11 cellular contexts compared by ENCODE assay signal in the genomic region with DNA sequence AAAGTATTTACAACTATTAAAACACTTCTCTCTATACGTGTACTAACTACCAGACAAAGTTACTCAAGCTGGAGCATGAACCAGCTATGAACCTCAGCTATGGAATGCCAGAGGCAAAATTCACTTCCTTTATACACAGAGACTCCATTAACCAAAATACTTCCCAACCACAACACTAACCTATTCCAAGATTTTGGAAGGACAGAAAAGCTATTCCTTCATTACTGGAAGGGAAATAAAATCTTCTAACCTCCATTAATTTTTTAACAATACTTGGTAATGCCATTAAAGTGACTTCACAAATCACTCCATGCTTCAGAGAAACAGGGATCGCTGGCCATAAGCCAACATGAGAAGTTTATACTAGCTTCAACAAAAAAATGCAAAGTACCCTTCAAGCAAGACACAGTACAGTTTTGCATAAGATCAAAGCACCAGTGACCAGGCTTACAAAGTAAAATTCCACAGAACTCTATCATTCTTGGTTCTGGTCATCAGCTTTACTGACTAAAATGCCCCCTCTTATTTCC. TPM values are rescaled to one million over a fixed set of nuclear protein-coding genes. Genes with fewer than 3 reads are reported as not detected.
DNase-seq lines count a peak whose midpoint lies in the region; ATAC-seq and TF ChIP-seq lines count a peak whose summit lies in the region.
"Had no signal": no experiment of that assay in that cellular context is flagged by ENCODE, and none has a peak within 500 bp of the region (broad histone marks: within the 10 kb centered on the region; RNA-seq: fewer than 3 reads in every experiment).

No MANE protein-coding gene starts in this region.

- H3K9me3 Mint-ChIP-seq in HFFc6, result no peaks in the 10 kb centered on the region

- H3K27ac Mint-ChIP-seq in HFFc6, result peak overlapping the region; percentile 86

- H3K4me3 ChIP-seq in A673 (ENCODE audit: low read depth, low read length, poor library complexity, severe bottlenecking) (no peak overlapping the region), kidney epithelial cell (ENCODE audit: low read depth, low read length) (no peak overlapping the region), SJCRH30 (no peak overlapping the region)
- H3K4me3 ChIP-seq: upper lobe of left lung had no signal

- H3K4me1 ChIP-seq in A673 (ENCODE audit: insufficient read depth, low read length, poor library complexity, severe bottlenecking) (peaks cover 14% of the 10 kb centered on the region), SJCRH30 (peaks cover 3% of the 10 kb centered on the region; the same call in 1 of the 2 replicates)

- CTCF ChIA-PET in A673 (lab: Charles Lee), result no interaction called here

- H3K27me3 ChIP-seq in A673 (replicated peaks; ENCODE audit: insufficient read depth, low read depth, low read length, poor library complexity) (no peaks in the 10 kb centered on the region), kidney epithelial cell (ENCODE audit: control insufficient read depth, insufficient read depth, low read length) (no peaks in the 10 kb centered on the region), SJCRH30 (no peaks in the 10 kb centered on the region)
- H3K27me3 ChIP-seq: upper lobe of left lung had no signal

- H3K27me3 Mint-ChIP-seq in HFFc6 (ENCODE audit: insufficient read depth), result no peaks in the 10 kb centered on the region

- DNase-seq in A673 (ENCODE audit: low spot score), result peak; percentile 21
- DNase-seq in HFFc6, result peak; percentile 88
- DNase-seq in amniotic stem cell (lab: John Stamatoyannopoulos, UW), result peak; percentile 57
- DNase-seq in kidney epithelial cell (ENCODE audit: low read depth), result peak; percentile 44
- DNase-seq in NCI-H774 (lab: John Stamatoyannopoulos, UW), result no peak
- DNase-seq in GM19240 (ENCODE audit: insufficient read length, low spot score), result no peak
- DNase-seq in SJCRH30, result no peak
- DNase-seq: activated T-cell treated with anti-CD3 and anti-CD28 coated beads, Interleukin-2, amount 50 U/mL, for 48 hours; hypothalamus; upper lobe of left lung had no signal

- no peaks in the 10 kb centered on the region for H3K9me3 ChIP-seq in A673 (ENCODE audit: low read depth, low read length, poor library complexity, severe bottlenecking)
- H3K9me3 ChIP-seq in SJCRH30 (replicated peaks), result no peaks in the 10 kb centered on the region
- H3K9me3 ChIP-seq: upper lobe of left lung had no signal

- peak overlapping the region; percentile 72 for H3K4me3 Mint-ChIP-seq in HFFc6

- no peak overlapping the region for H3K27ac ChIP-seq in A673 (ENCODE audit: low read depth, low read length, poor library complexity, severe bottlenecking)
- H3K27ac ChIP-seq in SJCRH30, result no peak overlapping the region

- POLR2A ChIA-PET in A673 (lab: Charles Lee; ENCODE audit: low non-redundant PET), result no interaction called here

- TF ChIP-seq CTCF in A673 (conservative IDR thresholded peaks at IDR 0.05; ENCODE audit: low read depth, low read length), result no peak
- no peak for TF ChIP-seq CTCF in HFFc6 (IDR thresholded peaks at IDR 0.05)
- TF ChIP-seq CTCF in kidney epithelial cell (IDR thresholded peaks at IDR 0.05; ENCODE audit: insufficient read depth, low read length, poor library complexity, severe bottlenecking), result no peak

- H3K36me3 ChIP-seq in A673 (ENCODE audit: insufficient read depth, low read length, poor library complexity, severe bottlenecking) (peaks cover 39% of the 10 kb centered on the region), kidney epithelial cell (ENCODE audit: control insufficient read depth, insufficient read depth, low read length) (no peaks in the 10 kb centered on the region), SJCRH30 (peaks cover 50% of the 10 kb centered on the region)

- H3K36me3 Mint-ChIP-seq in HFFc6 (ENCODE audit: low read depth), result peaks cover 36% of the 10 kb centered on the region

- BruUV-seq in A673 (replicated peaks; lab: Mats Ljungman, UMichigan), result no TSS peak

- peaks cover 83% of the 10 kb centered on the region for H3K4me1 Mint-ChIP-seq in HFFc6 (ENCODE audit: low read depth)

- no peak for ATAC-seq in HG03108 (IDR thresholded peaks at IDR 0.05; ENCODE audit: unreplicated experiment)

- intact Hi-C loops in A673 (cut with micrococcal nuclease; ENCODE audit: unreplicated experiment), result no loop called here

RNA-seq across cellular contexts. Expression of a gene that starts 58.0 kb away (rescaled TPM):
- total RNA-seq in A673 (2021) (135 and 138 TPM in 2 replicates), kidney epithelial cell (78.1 and 94.3 TPM in 2 replicates)
- total RNA-seq in HFFc6 (2021; fragmentation: NEBNext Ultra II Directional; extraction: Animal tissue kit (Norgen Biotek cat#: 25700)), result 10 to 100 TPM; 83.6 to 95.4 (median 90.8) TPM
- 99.1 and 99.7 TPM in 2 replicates for total RNA-seq in SJCRH30 (2014; rRNA removed; shearing (Covaris generic))

Comparison
In these comparisons a context has a peak if more than half of its experiments do, and no peak if none do; other contexts are left out.
1. DNase-seq: peak in A673 (single experiment), HFFc6 (single experiment), amniotic stem cell (single experiment) and kidney epithelial cell (single experiment); none in NCI-H774 (single experiment), GM19240 (single experiment) and SJCRH30 (0 of 2).